7 cellular contexts compared by ENCODE assay signal in the genomic region with DNA sequence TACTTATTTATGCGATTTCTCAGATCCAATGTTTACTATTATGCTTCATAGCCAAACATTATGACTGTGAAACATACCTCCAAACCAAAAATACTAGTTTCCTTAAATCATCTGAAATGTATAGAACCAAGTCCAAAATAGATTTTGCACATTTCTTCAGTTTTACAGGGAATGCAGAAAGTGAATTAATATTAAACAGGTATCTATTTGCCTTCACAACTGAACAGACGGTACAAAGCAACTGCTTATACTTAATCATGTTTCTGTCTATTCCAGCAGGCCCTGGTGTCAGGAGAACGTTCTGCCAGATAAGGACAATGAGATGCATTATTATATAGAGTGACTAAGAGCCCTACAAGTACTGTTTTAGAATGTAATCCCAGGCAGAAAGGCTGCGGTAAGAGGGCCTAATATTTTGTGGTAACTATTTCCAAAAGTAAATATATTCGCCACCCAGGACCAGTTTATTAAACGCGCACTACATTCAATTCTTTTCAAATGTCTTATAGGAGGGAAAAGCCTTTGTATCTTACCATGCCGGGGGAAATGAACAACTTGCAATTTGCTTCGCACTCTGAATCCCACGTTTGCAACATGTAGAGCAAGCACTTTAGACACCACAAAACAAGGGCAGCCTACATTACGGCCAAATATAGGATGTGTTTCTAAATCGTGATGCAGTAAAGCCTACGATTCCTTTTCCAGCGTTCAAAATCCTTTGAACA. TPM values are rescaled to one million over a fixed set of nuclear protein-coding genes. Genes with fewer than 3 reads are reported as not detected.
A peak's percentile ranks its signal among the peaks of the same experiment; 100 is the strongest.
DNase-seq lines count a peak whose midpoint lies in the region; ATAC-seq and TF ChIP-seq lines count a peak whose summit lies in the region.

No MANE protein-coding gene starts in this region.

- peak overlapping the region; percentile 86 for H3K4me3 ChIP-seq in GM12865 (ENCODE audit: low read depth, low read length)
- H3K4me3 ChIP-seq in kidney epithelial cell (ENCODE audit: low read depth, low read length) = peak overlapping the region; percentile 98

- no peak for DNase-seq in GM12865 (ENCODE audit: low read depth)
- peak; percentile 30 to 65 for DNase-seq in NCI-H187 (lab: John Stamatoyannopoulos, UW)
- DNase-seq in amniotic epithelial cell (ENCODE audit: low read depth) = peak; percentile 64
- no peak for DNase-seq in kidney epithelial cell (ENCODE audit: low read depth)
- peak; percentile 78 for DNase-seq in superior temporal gyrus (ENCODE audit: extremely low spot score)
- no peak for DNase-seq in NCI-H2196 (lab: John Stamatoyannopoulos, UW; ENCODE audit: unreplicated experiment)

- H3K27me3 ChIP-seq in kidney epithelial cell (ENCODE audit: control insufficient read depth, insufficient read depth, low read length) = no peaks in the 10 kb centered on the region

- no peaks in the 10 kb centered on the region for H3K36me3 ChIP-seq in kidney epithelial cell (ENCODE audit: control insufficient read depth, insufficient read depth, low read length)

- TF ChIP-seq CTCF in GM12865 (IDR thresholded peaks at IDR 0.05; ENCODE audit: insufficient read depth, low read depth, low read length, missing control alignments) (no peak), kidney epithelial cell (IDR thresholded peaks at IDR 0.05; ENCODE audit: insufficient read depth, low read length, poor library complexity, severe bottlenecking) (no peak)

- ATAC-seq in GM18498 (IDR thresholded peaks at IDR 0.05; ENCODE audit: unreplicated experiment) = no peak

RNA-seq across cellular contexts. Expression of a gene that starts 1.5 kb away (rescaled TPM):
- 164 TPM in 2 replicates for total RNA-seq in kidney epithelial cell

Comparison
In these comparisons a context has a peak if more than half of its experiments do, and no peak if none do; other contexts are left out.
1. DNase-seq: peak in NCI-H187 (2 of 2), amniotic epithelial cell (single experiment) and superior temporal gyrus (single experiment); none in GM12865 (single experiment), kidney epithelial cell (single experiment) and NCI-H2196 (single experiment).